1 cellular context compared by ENCODE assay signal in the genomic region with DNA sequence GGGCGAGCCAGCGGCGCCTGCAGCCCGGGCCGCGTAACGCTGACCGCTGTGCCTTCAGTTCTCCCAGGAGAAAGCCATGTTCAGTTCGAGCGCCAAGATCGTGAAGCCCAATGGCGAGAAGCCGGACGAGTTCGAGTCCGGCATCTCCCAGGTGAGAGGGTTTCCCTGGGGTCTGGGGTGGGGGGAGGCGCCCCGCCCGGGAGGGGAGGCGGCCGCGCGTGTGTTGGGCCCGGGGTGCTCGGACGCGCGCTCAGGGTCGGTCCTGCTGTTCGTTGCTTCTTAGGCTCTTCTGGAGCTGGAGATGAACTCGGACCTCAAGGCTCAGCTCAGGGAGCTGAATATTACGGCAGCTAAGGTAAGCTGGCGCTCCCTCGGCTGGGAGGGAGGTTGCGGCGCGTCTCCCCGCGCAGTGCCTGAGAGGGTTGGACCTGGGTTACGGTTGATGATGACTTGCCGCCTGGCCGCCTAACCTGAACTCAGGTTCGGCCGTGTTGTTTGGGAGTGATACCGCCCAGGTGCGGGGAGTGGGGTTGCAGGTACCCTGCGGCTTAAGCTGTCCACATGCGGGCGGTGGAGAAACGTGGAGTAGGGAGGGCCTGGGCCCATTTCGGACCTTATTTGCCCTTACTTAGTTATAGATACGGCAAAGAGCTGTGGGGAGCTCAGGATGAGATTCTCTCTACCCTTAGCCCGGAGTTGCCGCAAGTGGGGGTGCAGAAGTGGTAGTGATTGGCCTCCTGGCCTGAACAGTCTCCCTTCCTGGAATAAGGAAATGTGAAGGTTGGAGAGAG.
TF ChIP-seq lines count a peak whose summit lies in the region.

No MANE protein-coding gene starts in this region.

TF ChIP-seq in HepG2, 621 proteins besides CTCF, POLR2A, EP300 and RAD21 (continued from another document and continues in another):
- TF ChIP-seq, protein P1, sequence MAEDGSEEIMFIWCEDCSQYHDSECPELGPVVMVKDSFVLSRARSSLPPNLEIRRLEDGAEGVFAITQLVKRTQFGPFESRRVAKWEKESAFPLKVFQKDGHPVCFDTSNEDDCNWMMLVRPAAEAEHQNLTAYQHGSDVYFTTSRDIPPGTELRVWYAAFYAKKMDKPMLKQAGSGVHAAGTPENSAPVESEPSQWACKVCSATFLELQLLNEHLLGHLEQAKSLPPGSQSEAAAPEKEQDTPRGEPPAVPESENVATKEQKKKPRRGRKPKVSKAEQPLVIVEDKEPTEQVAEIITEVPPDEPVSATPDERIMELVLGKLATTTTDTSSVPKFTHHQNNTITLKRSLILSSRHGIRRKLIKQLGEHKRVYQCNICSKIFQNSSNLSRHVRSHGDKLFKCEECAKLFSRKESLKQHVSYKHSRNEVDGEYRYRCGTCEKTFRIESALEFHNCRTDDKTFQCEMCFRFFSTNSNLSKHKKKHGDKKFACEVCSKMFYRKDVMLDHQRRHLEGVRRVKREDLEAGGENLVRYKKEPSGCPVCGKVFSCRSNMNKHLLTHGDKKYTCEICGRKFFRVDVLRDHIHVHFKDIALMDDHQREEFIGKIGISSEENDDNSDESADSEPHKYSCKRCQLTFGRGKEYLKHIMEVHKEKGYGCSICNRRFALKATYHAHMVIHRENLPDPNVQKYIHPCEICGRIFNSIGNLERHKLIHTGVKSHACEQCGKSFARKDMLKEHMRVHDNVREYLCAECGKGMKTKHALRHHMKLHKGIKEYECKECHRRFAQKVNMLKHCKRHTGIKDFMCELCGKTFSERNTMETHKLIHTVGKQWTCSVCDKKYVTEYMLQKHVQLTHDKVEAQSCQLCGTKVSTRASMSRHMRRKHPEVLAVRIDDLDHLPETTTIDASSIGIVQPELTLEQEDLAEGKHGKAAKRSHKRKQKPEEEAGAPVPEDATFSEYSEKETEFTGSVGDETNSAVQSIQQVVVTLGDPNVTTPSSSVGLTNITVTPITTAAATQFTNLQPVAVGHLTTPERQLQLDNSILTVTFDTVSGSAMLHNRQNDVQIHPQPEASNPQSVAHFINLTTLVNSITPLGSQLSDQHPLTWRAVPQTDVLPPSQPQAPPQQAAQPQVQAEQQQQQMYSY (CRISPR knock-in tag; IDR thresholded peaks at IDR 0.05) = no peak
- no peak for TF ChIP-seq GFI1 (CRISPR knock-in tag; IDR thresholded peaks at IDR 0.05; ENCODE audit: borderline replicate concordance)
- TF ChIP-seq GATAD1 (CRISPR knock-in tag; IDR thresholded peaks at IDR 0.05) = no peak
- TF ChIP-seq ZNF615 (CRISPR knock-in tag; IDR thresholded peaks at IDR 0.05; ENCODE audit: borderline replicate concordance) = no peak
- TF ChIP-seq, protein P2, sequence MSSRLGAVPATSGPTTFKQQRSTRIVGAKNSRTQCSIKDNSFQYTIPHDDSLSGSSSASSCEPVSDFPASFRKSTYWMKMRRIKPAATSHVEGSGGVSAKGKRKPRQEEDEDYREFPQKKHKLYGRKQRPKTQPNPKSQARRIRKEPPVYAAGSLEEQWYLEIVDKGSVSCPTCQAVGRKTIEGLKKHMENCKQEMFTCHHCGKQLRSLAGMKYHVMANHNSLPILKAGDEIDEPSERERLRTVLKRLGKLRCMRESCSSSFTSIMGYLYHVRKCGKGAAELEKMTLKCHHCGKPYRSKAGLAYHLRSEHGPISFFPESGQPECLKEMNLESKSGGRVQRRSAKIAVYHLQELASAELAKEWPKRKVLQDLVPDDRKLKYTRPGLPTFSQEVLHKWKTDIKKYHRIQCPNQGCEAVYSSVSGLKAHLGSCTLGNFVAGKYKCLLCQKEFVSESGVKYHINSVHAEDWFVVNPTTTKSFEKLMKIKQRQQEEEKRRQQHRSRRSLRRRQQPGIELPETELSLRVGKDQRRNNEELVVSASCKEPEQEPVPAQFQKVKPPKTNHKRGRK (CRISPR knock-in tag; IDR thresholded peaks at IDR 0.05) = no peak
- 0 out of 2 replicates have a peak, but pooled peaks have one; percentile 24 for TF ChIP-seq SATB2 (CRISPR knock-in tag; IDR thresholded peaks at IDR 0.05)
- no peak for TF ChIP-seq ZNF567 (CRISPR knock-in tag; IDR thresholded peaks at IDR 0.05; ENCODE audit: borderline replicate concordance)
- no peak for TF ChIP-seq PLRG1 (conservative IDR thresholded peaks at IDR 0.05)
- no peak for TF ChIP-seq RBAK (CRISPR knock-in tag; IDR thresholded peaks at IDR 0.05)
- 0 out of 2 replicates have a peak, but pooled peaks have one; percentile 2 for TF ChIP-seq NFE2L1 (CRISPR knock-in tag; IDR thresholded peaks at IDR 0.05; ENCODE audit: borderline replicate concordance)
- no peak for TF ChIP-seq HNRNPLL (IDR thresholded peaks at IDR 0.05; ENCODE audit: low read depth, low read length, poor library complexity, severe bottlenecking)
- TF ChIP-seq ZNF737 (CRISPR knock-in tag; IDR thresholded peaks at IDR 0.05; ENCODE audit: borderline replicate concordance) = no peak; the same call in 1 of the 2 replicates
- TF ChIP-seq, protein P3, sequence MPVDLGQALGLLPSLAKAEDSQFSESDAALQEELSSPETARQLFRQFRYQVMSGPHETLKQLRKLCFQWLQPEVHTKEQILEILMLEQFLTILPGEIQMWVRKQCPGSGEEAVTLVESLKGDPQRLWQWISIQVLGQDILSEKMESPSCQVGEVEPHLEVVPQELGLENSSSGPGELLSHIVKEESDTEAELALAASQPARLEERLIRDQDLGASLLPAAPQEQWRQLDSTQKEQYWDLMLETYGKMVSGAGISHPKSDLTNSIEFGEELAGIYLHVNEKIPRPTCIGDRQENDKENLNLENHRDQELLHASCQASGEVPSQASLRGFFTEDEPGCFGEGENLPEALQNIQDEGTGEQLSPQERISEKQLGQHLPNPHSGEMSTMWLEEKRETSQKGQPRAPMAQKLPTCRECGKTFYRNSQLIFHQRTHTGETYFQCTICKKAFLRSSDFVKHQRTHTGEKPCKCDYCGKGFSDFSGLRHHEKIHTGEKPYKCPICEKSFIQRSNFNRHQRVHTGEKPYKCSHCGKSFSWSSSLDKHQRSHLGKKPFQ (CRISPR knock-in tag; IDR thresholded peaks at IDR 0.05; ENCODE audit: insufficient replicate concordance) = peak; percentile 86
- TF ChIP-seq, protein P4, sequence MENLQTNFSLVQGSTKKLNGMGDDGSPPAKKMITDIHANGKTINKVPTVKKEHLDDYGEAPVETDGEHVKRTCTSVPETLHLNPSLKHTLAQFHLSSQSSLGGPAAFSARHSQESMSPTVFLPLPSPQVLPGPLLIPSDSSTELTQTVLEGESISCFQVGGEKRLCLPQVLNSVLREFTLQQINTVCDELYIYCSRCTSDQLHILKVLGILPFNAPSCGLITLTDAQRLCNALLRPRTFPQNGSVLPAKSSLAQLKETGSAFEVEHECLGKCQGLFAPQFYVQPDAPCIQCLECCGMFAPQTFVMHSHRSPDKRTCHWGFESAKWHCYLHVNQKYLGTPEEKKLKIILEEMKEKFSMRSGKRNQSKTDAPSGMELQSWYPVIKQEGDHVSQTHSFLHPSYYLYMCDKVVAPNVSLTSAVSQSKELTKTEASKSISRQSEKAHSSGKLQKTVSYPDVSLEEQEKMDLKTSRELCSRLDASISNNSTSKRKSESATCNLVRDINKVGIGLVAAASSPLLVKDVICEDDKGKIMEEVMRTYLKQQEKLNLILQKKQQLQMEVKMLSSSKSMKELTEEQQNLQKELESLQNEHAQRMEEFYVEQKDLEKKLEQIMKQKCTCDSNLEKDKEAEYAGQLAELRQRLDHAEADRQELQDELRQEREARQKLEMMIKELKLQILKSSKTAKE (CRISPR knock-in tag; IDR thresholded peaks at IDR 0.05; ENCODE audit: borderline replicate concordance) = no peak
- no peak for TF ChIP-seq ZNF616 (CRISPR knock-in tag; IDR thresholded peaks at IDR 0.05; ENCODE audit: low read depth)
- TF ChIP-seq U2AF1 (optimal IDR thresholded peaks at IDR 0.05; ENCODE audit: low read depth, low read length) = no peak
- peak; percentile 81 for TF ChIP-seq ZNF3 (CRISPR knock-in tag; IDR thresholded peaks at IDR 0.05)
- TF ChIP-seq, protein P5, sequence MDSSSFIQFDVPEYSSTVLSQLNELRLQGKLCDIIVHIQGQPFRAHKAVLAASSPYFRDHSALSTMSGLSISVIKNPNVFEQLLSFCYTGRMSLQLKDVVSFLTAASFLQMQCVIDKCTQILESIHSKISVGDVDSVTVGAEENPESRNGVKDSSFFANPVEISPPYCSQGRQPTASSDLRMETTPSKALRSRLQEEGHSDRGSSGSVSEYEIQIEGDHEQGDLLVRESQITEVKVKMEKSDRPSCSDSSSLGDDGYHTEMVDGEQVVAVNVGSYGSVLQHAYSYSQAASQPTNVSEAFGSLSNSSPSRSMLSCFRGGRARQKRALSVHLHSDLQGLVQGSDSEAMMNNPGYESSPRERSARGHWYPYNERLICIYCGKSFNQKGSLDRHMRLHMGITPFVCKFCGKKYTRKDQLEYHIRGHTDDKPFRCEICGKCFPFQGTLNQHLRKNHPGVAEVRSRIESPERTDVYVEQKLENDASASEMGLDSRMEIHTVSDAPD (CRISPR knock-in tag; IDR thresholded peaks at IDR 0.05) = no peak
- TF ChIP-seq, protein P6, sequence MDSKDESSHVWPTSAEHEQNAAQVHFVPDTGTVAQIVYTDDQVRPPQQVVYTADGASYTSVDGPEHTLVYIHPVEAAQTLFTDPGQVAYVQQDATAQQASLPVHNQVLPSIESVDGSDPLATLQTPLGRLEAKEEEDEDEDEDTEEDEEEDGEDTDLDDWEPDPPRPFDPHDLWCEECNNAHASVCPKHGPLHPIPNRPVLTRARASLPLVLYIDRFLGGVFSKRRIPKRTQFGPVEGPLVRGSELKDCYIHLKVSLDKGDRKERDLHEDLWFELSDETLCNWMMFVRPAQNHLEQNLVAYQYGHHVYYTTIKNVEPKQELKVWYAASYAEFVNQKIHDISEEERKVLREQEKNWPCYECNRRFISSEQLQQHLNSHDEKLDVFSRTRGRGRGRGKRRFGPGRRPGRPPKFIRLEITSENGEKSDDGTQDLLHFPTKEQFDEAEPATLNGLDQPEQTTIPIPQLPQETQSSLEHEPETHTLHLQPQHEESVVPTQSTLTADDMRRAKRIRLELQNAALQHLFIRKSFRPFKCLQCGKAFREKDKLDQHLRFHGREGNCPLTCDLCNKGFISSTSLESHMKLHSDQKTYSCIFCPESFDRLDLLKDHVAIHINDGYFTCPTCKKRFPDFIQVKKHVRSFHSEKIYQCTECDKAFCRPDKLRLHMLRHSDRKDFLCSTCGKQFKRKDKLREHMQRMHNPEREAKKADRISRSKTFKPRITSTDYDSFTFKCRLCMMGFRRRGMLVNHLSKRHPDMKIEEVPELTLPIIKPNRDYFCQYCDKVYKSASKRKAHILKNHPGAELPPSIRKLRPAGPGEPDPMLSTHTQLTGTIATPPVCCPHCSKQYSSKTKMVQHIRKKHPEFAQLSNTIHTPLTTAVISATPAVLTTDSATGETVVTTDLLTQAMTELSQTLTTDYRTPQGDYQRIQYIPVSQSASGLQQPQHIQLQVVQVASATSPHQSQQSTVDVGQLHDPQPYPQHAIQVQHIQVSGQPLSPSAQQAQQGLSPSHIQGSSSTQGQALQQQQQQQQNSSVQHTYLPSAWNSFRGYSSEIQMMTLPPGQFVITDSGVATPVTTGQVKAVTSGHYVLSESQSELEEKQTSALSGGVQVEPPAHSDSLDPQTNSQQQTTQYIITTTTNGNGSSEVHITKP (CRISPR knock-in tag; IDR thresholded peaks at IDR 0.05; ENCODE audit: low read depth) = no peak
- TF ChIP-seq ZNF670 (CRISPR knock-in tag; IDR thresholded peaks at IDR 0.05; ENCODE audit: borderline replicate concordance) = no peak
- TF ChIP-seq, protein P7, sequence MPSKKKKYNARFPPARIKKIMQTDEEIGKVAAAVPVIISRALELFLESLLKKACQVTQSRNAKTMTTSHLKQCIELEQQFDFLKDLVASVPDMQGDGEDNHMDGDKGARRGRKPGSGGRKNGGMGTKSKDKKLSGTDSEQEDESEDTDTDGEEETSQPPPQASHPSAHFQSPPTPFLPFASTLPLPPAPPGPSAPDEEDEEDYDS (CRISPR knock-in tag; IDR thresholded peaks at IDR 0.05) = no peak
- no peak for TF ChIP-seq NFATC3 (CRISPR knock-in tag; IDR thresholded peaks at IDR 0.05)
- TF ChIP-seq, protein P8, sequence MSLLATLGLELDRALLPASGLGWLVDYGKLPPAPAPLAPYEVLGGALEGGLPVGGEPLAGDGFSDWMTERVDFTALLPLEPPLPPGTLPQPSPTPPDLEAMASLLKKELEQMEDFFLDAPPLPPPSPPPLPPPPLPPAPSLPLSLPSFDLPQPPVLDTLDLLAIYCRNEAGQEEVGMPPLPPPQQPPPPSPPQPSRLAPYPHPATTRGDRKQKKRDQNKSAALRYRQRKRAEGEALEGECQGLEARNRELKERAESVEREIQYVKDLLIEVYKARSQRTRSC (CRISPR knock-in tag; IDR thresholded peaks at IDR 0.05; ENCODE audit: low read depth) = no peak
- peak; percentile 11; the same call in 1 of the 2 replicates for TF ChIP-seq BCL6 (CRISPR knock-in tag; IDR thresholded peaks at IDR 0.05)
- TF ChIP-seq SMARCE1 (IDR thresholded peaks at IDR 0.05; ENCODE audit: borderline replicate concordance) = no peak
- no peak for TF ChIP-seq NCOA2 (CRISPR knock-in tag; IDR thresholded peaks at IDR 0.05)
- TF ChIP-seq STAT5B (CRISPR knock-in tag; IDR thresholded peaks at IDR 0.05) = no peak
- TF ChIP-seq RXRB (CRISPR knock-in tag; IDR thresholded peaks at IDR 0.05; ENCODE audit: borderline replicate concordance) = no peak
- no peak; the same call in 1 of the 2 replicates for TF ChIP-seq ZNF761 (CRISPR knock-in tag; conservative IDR thresholded peaks at IDR 0.05)
- TF ChIP-seq CEBPB (IDR thresholded peaks at IDR 0.05; ENCODE audit: borderline replicate concordance, low read depth, low read length) = no peak
- TF ChIP-seq, protein P9, sequence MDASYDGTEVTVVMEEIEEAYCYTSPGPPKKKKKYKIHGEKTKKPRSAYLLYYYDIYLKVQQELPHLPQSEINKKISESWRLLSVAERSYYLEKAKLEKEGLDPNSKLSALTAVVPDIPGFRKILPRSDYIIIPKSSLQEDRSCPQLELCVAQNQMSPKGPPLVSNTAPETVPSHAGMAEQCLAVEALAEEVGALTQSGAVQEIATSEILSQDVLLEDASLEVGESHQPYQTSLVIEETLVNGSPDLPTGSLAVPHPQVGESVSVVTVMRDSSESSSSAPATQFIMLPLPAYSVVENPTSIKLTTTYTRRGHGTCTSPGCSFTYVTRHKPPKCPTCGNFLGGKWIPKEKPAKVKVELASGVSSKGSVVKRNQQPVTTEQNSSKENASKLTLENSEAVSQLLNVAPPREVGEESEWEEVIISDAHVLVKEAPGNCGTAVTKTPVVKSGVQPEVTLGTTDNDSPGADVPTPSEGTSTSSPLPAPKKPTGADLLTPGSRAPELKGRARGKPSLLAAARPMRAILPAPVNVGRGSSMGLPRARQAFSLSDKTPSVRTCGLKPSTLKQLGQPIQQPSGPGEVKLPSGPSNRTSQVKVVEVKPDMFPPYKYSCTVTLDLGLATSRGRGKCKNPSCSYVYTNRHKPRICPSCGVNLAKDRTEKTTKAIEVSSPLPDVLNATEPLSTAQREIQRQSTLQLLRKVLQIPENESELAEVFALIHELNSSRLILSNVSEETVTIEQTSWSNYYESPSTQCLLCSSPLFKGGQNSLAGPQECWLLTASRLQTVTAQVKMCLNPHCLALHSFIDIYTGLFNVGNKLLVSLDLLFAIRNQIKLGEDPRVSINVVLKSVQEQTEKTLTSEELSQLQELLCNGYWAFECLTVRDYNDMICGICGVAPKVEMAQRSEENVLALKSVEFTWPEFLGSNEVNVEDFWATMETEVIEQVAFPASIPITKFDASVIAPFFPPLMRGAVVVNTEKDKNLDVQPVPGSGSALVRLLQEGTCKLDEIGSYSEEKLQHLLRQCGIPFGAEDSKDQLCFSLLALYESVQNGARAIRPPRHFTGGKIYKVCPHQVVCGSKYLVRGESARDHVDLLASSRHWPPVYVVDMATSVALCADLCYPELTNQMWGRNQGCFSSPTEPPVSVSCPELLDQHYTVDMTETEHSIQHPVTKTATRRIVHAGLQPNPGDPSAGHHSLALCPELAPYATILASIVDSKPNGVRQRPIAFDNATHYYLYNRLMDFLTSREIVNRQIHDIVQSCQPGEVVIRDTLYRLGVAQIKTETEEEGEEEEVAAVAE (CRISPR knock-in tag; IDR thresholded peaks at IDR 0.05; ENCODE audit: borderline replicate concordance) = no peak
- 0 out of 2 replicates have a peak, but pooled peaks have one; percentile 53 for TF ChIP-seq ZFP37 (CRISPR knock-in tag; IDR thresholded peaks at IDR 0.05; ENCODE audit: borderline replicate concordance)
- TF ChIP-seq ZNF10 (CRISPR knock-in tag; IDR thresholded peaks at IDR 0.05; ENCODE audit: borderline replicate concordance, low read depth) = no peak
- no peak for TF ChIP-seq PRMT3 (CRISPR knock-in tag; IDR thresholded peaks at IDR 0.05; ENCODE audit: borderline replicate concordance, low read depth)
- TF ChIP-seq ZNF839 (CRISPR knock-in tag; IDR thresholded peaks at IDR 0.05; ENCODE audit: borderline replicate concordance) = no peak
